11 cellular contexts compared by ENCODE assay signal in the genomic region with DNA sequence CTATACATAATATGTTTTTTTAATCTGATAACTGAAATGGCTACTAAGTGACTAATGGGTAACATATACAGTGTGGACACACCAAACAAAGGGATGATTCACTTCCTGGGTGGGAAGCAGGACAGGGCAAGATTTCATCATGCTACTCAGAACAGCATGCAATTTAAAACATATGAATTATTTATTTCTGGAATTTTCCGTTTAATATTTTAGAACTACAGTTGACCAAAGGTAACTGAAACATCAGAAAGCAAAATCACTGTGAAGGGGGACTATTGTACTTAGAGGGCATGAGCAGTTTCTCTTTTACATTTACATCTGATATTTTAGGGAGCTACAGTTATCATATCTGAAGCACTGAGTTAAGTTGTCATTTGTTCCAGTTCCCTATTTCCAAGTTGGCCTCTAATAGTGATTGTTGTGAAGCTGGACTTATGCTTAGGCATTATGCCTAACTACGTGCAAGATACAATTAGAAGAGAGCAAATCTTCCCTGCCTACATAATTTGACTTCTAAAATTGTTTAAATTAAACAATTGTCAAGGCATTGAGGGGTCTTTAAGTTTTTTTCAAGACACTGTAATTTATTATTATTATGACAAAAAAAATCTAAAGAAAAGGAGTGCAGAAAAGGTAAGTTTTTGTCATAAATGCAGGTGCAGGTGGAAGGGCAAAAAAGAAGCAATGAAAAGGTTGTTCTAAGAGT. TPM values are rescaled to one million over a fixed set of nuclear protein-coding genes. Genes with fewer than 3 reads are reported as not detected.
A peak's percentile ranks its signal among the peaks of the same experiment; 100 is the strongest.
DNase-seq lines count a peak whose midpoint lies in the region; ATAC-seq, FAIRE-seq and TF ChIP-seq lines count a peak whose summit lies in the region.
"Had no signal": no experiment of that assay in that cellular context is flagged by ENCODE, and none has a peak within 500 bp of the region (broad histone marks: within the 10 kb centered on the region; RNA-seq: fewer than 3 reads in every experiment).

No MANE protein-coding gene starts in this region.

- peaks cover 45% of the 10 kb centered on the region for H3K4me1 Mint-ChIP-seq in osteocyte (ENCODE audit: unreplicated experiment)
- H3K4me1 Mint-ChIP-seq: natural killer cell had no signal

- no peak overlapping the region for H3K4me3 Mint-ChIP-seq in osteocyte (ENCODE audit: unreplicated experiment)
- H3K4me3 Mint-ChIP-seq: natural killer cell had no signal

- no peak for ATAC-seq in HG03571 (IDR thresholded peaks at IDR 0.05; ENCODE audit: unreplicated experiment)
- ATAC-seq in HG03457 (IDR thresholded peaks at IDR 0.05; ENCODE audit: unreplicated experiment) = no peak
- ATAC-seq in HG02610 (IDR thresholded peaks at IDR 0.05; ENCODE audit: unreplicated experiment) = no peak
- ATAC-seq: natural killer cell had no signal

- DNase-seq in Caki2 (ENCODE audit: low read depth) (peak; percentile 66), NCI-H460 (ENCODE audit: extremely low read depth, low read depth) (peak; percentile 89), choroid plexus epithelial cell (ENCODE audit: low read depth) (peak; percentile 91), osteocyte (ENCODE audit: extremely low spot score, unreplicated experiment) (no peak), GM19239 (ENCODE audit: insufficient read length, low spot score) (no peak)
- DNase-seq: natural killer cell, Peyer's patch had no signal

- TF ChIP-seq CTCF in choroid plexus epithelial cell (conservative IDR thresholded peaks at IDR 0.05; ENCODE audit: low read depth, low read length) (no peak), osteocyte (IDR thresholded peaks at IDR 0.05) (no peak)

- no peak for FAIRE-seq in GM19239 (lab: Jason Lieb, UNC)

- in situ Hi-C loops in Caki2 (cut with HindIII; ENCODE audit: low pct_unique_long_range_greater_than_20kb, low sequenced_read_pairs) = no loop called here

- peaks cover 11% of the 10 kb centered on the region for H3K9me3 Mint-ChIP-seq in osteocyte (ENCODE audit: unreplicated experiment)
- H3K9me3 Mint-ChIP-seq: IgD-negative memory B cell, natural killer cell had no signal

- no peaks in the 10 kb centered on the region for H3K36me3 Mint-ChIP-seq in osteocyte (ENCODE audit: unreplicated experiment)
- H3K36me3 Mint-ChIP-seq: natural killer cell had no signal

- H3K4me3 ChIP-seq in choroid plexus epithelial cell (ENCODE audit: low read depth, low read length) = no peak overlapping the region
- H3K4me3 ChIP-seq: Peyer's patch had no signal

- no peaks in the 10 kb centered on the region for H3K27me3 Mint-ChIP-seq in osteocyte (ENCODE audit: unreplicated experiment)
- H3K27me3 Mint-ChIP-seq: IgD-negative memory B cell had no signal

- H3K27ac Mint-ChIP-seq in osteocyte (ENCODE audit: unreplicated experiment) = peak overlapping the region; percentile 88
- H3K27ac Mint-ChIP-seq: IgD-negative memory B cell, natural killer cell had no signal

RNA-seq across cellular contexts. Expression of a gene that starts 34.3 kb away (rescaled TPM):
- not detected in 2 replicates for total RNA-seq in Caki2 (2014; rRNA removed; shearing (Covaris generic); ENCODE audit: low replicate concordance)
- 0.30 and 0.63 TPM in 2 replicates for total RNA-seq in NCI-H460 (2014; rRNA removed; shearing (Covaris generic))
- 0.13 and 0.31 TPM in 2 replicates for polyA plus RNA-seq in NCI-H460 (2014; cell fraction: nucleus; rRNA removed)
- total RNA-seq in osteocyte = 1.2 and 1.7 TPM in 2 replicates

RNA-seq across cellular contexts. Expression of a gene that starts 52.7 kb away (rescaled TPM):
- total RNA-seq in Caki2 (2014; rRNA removed; shearing (Covaris generic); ENCODE audit: low replicate concordance) = 0.07 TPM in 1 of 2 replicates, not detected in the other
- 6.9 and 7.2 TPM in 2 replicates for total RNA-seq in NCI-H460 (2014; rRNA removed; shearing (Covaris generic))
- 2.2 and 5.2 TPM in 2 replicates for polyA plus RNA-seq in NCI-H460 (2014; cell fraction: nucleus; rRNA removed)
- total RNA-seq in osteocyte = 1.7 and 1.8 TPM in 2 replicates
- polyA plus RNA-seq: IgD-negative memory B cell had no signal

Comparison
In these comparisons a context has a peak if more than half of its experiments do, and no peak if none do; other contexts are left out.
1. DNase-seq: peak in Caki2 (single experiment), NCI-H460 (single experiment) and choroid plexus epithelial cell (single experiment); none in osteocyte (single experiment) and GM19239 (single experiment).